ENCODE assay signal across 15 cellular contexts in genomic region chr5:141783599-141784296, GRCh38.
DNase-seq lines count a peak whose midpoint lies in the region; ATAC-seq, FAIRE-seq and TF ChIP-seq lines count a peak whose summit lies in the region.
"Had no signal": no experiment of that assay in that cellular context is flagged by ENCODE, and none has a peak within 500 bp of the region (broad histone marks: within the 10 kb centered on the region; RNA-seq: fewer than 3 reads in every experiment).

No MANE protein-coding gene starts in this region.

- H3K27me3 ChIP-seq in astrocyte (ENCODE audit: insufficient read depth, low read length), result peaks cover 9% of the 10 kb centered on the region
- H3K27me3 ChIP-seq: upper lobe of right lung had no signal

- peak overlapping the region; percentile 15 for H2AFZ ChIP-seq in astrocyte (ENCODE audit: low read depth, low read length)

- peak overlapping the region; percentile 56 for H3K27ac Mint-ChIP-seq in astrocyte (ENCODE audit: unreplicated experiment)
- H3K27ac Mint-ChIP-seq: memory B cell had no signal

- TF ChIP-seq CTCF in astrocyte (IDR thresholded peaks at IDR 0.05; ENCODE audit: insufficient read depth, low read depth, low read length), result no peak
- no peak for TF ChIP-seq CTCF in omental fat pad (IDR thresholded peaks at IDR 0.05)

- H3K36me3 ChIP-seq in astrocyte (ENCODE audit: insufficient read depth, low read length), result no peaks in the 10 kb centered on the region
- H3K36me3 ChIP-seq: gastroesophageal sphincter, upper lobe of right lung had no signal

- H3K9me3 Mint-ChIP-seq in astrocyte (ENCODE audit: unreplicated experiment), result no peaks in the 10 kb centered on the region
- H3K9me3 Mint-ChIP-seq: memory B cell had no signal

- FAIRE-seq in astrocyte (lab: Jason Lieb, UNC), result no peak
- FAIRE-seq: HTR-8/SVneo had no signal

- H3K9ac ChIP-seq in astrocyte (ENCODE audit: low read length), result no peak overlapping the region

- ATAC-seq in HG03175 (IDR thresholded peaks at IDR 0.05; ENCODE audit: unreplicated experiment) (no peak), omental fat pad (ENCODE audit: low FRiP score) (no peak), HG03457 (IDR thresholded peaks at IDR 0.05; ENCODE audit: unreplicated experiment) (no peak)
- ATAC-seq: gastroesophageal sphincter, upper lobe of right lung had no signal

- H3K79me2 ChIP-seq in astrocyte (ENCODE audit: insufficient read depth, low read length), result no peaks in the 10 kb centered on the region

- DNase-seq in Caki2 (ENCODE audit: low read depth) (peak; percentile 83), NCI-H1436 treated with DMSO at 0.1 percent for 48 hours (lab: John Stamatoyannopoulos, UW) (peak; percentile 31), astrocyte (ENCODE audit: low read depth) (no peak), left kidney (ENCODE audit: low read depth, low spot score) (peak; percentile 74), mesenteric fat pad (ENCODE audit: low spot score) (no peak), omental fat pad (ENCODE audit: low spot score) (no peak)
- DNase-seq: activated CD4-positive, alpha-beta T cell treated with anti-CD3 and anti-CD28 coated beads, Interleukin-2, amount 50 U/mL, for 4 hours; activated naive CD4-positive, alpha-beta T cell treated with anti-CD3 and anti-CD28 coated beads, Interleukin-2, amount 50 U/mL, for 16 hours; SW 1271; upper lobe of right lung had no signal

- no peaks in the 10 kb centered on the region for H3K9me3 ChIP-seq in astrocyte (ENCODE audit: insufficient read depth, low read depth, low read length)
- H3K9me3 ChIP-seq: gastroesophageal sphincter, upper lobe of right lung had no signal

- H3K4me3 Mint-ChIP-seq in astrocyte (ENCODE audit: unreplicated experiment), result no peak overlapping the region
- H3K4me3 Mint-ChIP-seq: memory B cell had no signal

- H3K4me1 ChIP-seq in astrocyte (ENCODE audit: insufficient read depth, low read length), result peaks cover 8% of the 10 kb centered on the region
- H3K4me1 ChIP-seq: upper lobe of right lung had no signal

- no peak overlapping the region for H3K4me2 ChIP-seq in astrocyte (ENCODE audit: low read length)

- H3K27ac ChIP-seq in astrocyte (ENCODE audit: low read depth, low read length), result no peak overlapping the region
- H3K27ac ChIP-seq: gastroesophageal sphincter, upper lobe of right lung had no signal

- no peaks in the 10 kb centered on the region for H3K36me3 Mint-ChIP-seq in astrocyte (ENCODE audit: low read depth, unreplicated experiment)
- H3K36me3 Mint-ChIP-seq: memory B cell had no signal

- peaks cover 19% of the 10 kb centered on the region for H3K4me1 Mint-ChIP-seq in astrocyte (ENCODE audit: low read depth, unreplicated experiment)
- H3K4me1 Mint-ChIP-seq: memory B cell had no signal

- H3K27me3 Mint-ChIP-seq in astrocyte (ENCODE audit: low read depth, unreplicated experiment), result peaks cover 37% of the 10 kb centered on the region

- H4K20me1 ChIP-seq in astrocyte (ENCODE audit: insufficient read depth, low read length), result no peaks in the 10 kb centered on the region

- H3K4me3 ChIP-seq in astrocyte (ENCODE audit: insufficient read depth, low read depth, low read length), result no peak overlapping the region
- H3K4me3 ChIP-seq: gastroesophageal sphincter, upper lobe of right lung had no signal

- in situ Hi-C loops in Caki2 (cut with HindIII; ENCODE audit: low pct_unique_long_range_greater_than_20kb, low sequenced_read_pairs), result no loop called here

Comparison
In these comparisons a context has a peak if more than half of its experiments do, and no peak if none do; other contexts are left out.
1. DNase-seq: peak in Caki2 (single experiment), NCI-H1436 treated with DMSO at 0.1 percent for 48 hours (single experiment) and left kidney (single experiment); none in astrocyte (single experiment), mesenteric fat pad (single experiment) and omental fat pad (single experiment).